In the genomic region with DNA sequence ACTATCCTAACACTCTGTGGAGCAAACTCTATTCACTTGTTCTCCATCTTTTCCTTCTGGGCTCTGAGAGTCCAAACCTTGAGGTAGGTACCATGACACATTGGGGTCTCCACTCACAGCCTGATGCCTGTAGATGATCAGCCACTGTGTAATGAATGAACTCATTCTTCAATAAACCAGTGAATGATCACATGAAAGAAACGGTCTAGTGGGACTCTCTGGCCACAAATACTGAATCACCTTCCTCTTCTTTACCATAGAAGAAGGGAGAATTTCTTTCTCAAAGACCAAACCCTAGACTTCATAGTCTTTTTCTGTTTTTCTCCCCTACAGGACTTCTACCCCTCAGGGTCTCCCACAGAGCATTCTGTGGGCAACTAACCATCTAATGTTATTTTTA, we compare ENCODE assay signal across 11 cellular contexts. TPM values are rescaled to one million over a fixed set of nuclear protein-coding genes. Genes with fewer than 3 reads are reported as not detected.
DNase-seq lines count a peak whose midpoint lies in the region; ATAC-seq, FAIRE-seq and TF ChIP-seq lines count a peak whose summit lies in the region.
"Had no signal": no experiment of that assay in that cellular context is flagged by ENCODE, and none has a peak within 500 bp of the region (broad histone marks: within the 10 kb centered on the region; RNA-seq: fewer than 3 reads in every experiment).

No MANE protein-coding gene starts in this region.

- no peak overlapping the region for H3K27ac Mint-ChIP-seq in effector memory CD8-positive, alpha-beta T cell

- dilution Hi-C loops in endothelial cell of umbilical vein (cut with MboI; ENCODE audit: extremely low pct_ligation_motif_present, low sequenced_read_pairs) = loop anchor here (25.0 kb wide), 1 partner anchor 95 kb away; no protein-coding TSS in a partner anchor

- H4K20me1 ChIP-seq in endothelial cell of umbilical vein (replicated peaks; ENCODE audit: control insufficient read depth, extremely low read depth, insufficient read depth, low read length) = no peaks in the 10 kb centered on the region

- H3K4me1 ChIP-seq in endothelial cell of umbilical vein (ENCODE audit: control insufficient read depth, extremely low read depth, insufficient read depth, low read length) = no peaks in the 10 kb centered on the region
- H3K4me1 ChIP-seq in tibial nerve = peaks cover 0 to 5% (median 0%) of the 10 kb centered on the region in 4 donors
- H3K4me1 ChIP-seq in body of pancreas = no peaks in the 10 kb centered on the region
- no peaks in the 10 kb centered on the region for H3K4me1 ChIP-seq in HAP-1
- H3K4me1 ChIP-seq: SJSA1, uterus had no signal

- no peaks in the 10 kb centered on the region for H3K79me2 ChIP-seq in endothelial cell of umbilical vein (ENCODE audit: control insufficient read depth, insufficient read depth, low read length)

- WGBS in tibial nerve, 2 donors = 32 to 47% methylated on average over 1 of the region's 1 CpG
- 48 to 63% methylated on average over 1 of the region's 1 CpG for WGBS in body of pancreas, 2 donors

- no peak overlapping the region for H3K9ac ChIP-seq in endothelial cell of umbilical vein (replicated peaks; ENCODE audit: extremely low read depth, insufficient read depth, low read length)

- H3K9me3 ChIP-seq in endothelial cell of umbilical vein (replicated peaks; ENCODE audit: control insufficient read depth, insufficient read depth, low read length) = peaks cover 5% of the 10 kb centered on the region
- H3K9me3 ChIP-seq in tibial nerve = peaks cover 0 to 29% (median 4%) of the 10 kb centered on the region in 4 donors
- peaks cover 0 to 13% (median 0%) of the 10 kb centered on the region in 3 donors for H3K9me3 ChIP-seq in body of pancreas
- H3K9me3 ChIP-seq in HAP-1 = no peaks in the 10 kb centered on the region
- H3K9me3 ChIP-seq: uterus had no signal

- no peaks in the 10 kb centered on the region for H3K27me3 Mint-ChIP-seq in effector memory CD8-positive, alpha-beta T cell

- POLR2A ChIA-PET in endothelial cell of umbilical vein (lab: Charles Lee) = no interaction called here

- peaks cover 3% of the 10 kb centered on the region for H3K36me3 Mint-ChIP-seq in effector memory CD8-positive, alpha-beta T cell (ENCODE audit: insufficient read depth)

- H3K36me3 ChIP-seq in endothelial cell of umbilical vein (ENCODE audit: control insufficient read depth in 2 of 2, extremely low read depth in 1 of 2, insufficient read depth in 2 of 2, low read length in 2 of 2) (no peaks in the 10 kb centered on the region), tibial nerve (peaks cover 0 to 12% (median 0%) of the 10 kb centered on the region in 3 donors), body of pancreas (replicated peaks in 1 of 2; ENCODE audit: insufficient read depth in 1 of 2, low read depth in 2 of 2) (no peaks in the 10 kb centered on the region), HAP-1 (replicated peaks) (no peaks in the 10 kb centered on the region)
- H3K36me3 ChIP-seq: SJSA1, uterus had no signal

- H3K27me3 ChIP-seq in endothelial cell of umbilical vein (ENCODE audit: control insufficient read depth in 2 of 2, insufficient read depth in 2 of 2, low read length in 2 of 2) (no peaks in the 10 kb centered on the region), tibial nerve (no peaks in the 10 kb centered on the region), body of pancreas (no peaks in the 10 kb centered on the region), HAP-1 (ENCODE audit: low read depth) (no peaks in the 10 kb centered on the region)
- H3K27me3 ChIP-seq: ascending aorta, SJSA1, uterus had no signal

- no peak overlapping the region for H3K4me3 ChIP-seq in endothelial cell of umbilical vein (replicated peaks in 1 of 3; ENCODE audit: insufficient read depth in 1 of 3, low read depth in 1 of 3, low read length in 3 of 3)
- no peak overlapping the region for H3K4me3 ChIP-seq in tibial nerve
- no peak overlapping the region for H3K4me3 ChIP-seq in body of pancreas
- H3K4me3 ChIP-seq in HAP-1 = no peak overlapping the region
- H3K4me3 ChIP-seq: ascending aorta, SJSA1, uterus had no signal

- ATAC-seq in GM18858 (IDR thresholded peaks at IDR 0.05; ENCODE audit: unreplicated experiment) (peak; percentile 15), GM21723 (IDR thresholded peaks at IDR 0.05; ENCODE audit: unreplicated experiment) (peak; percentile 29), body of pancreas (no peak)
- no peak for ATAC-seq in effector memory CD8-positive, alpha-beta T cell (replicated peaks)

- TF ChIP-seq POLR2A in endothelial cell of umbilical vein (IDR thresholded peaks at IDR 0.05; ENCODE audit: low read depth, low read length) (no peak), tibial nerve (IDR thresholded peaks at IDR 0.05) (no peak), body of pancreas (IDR thresholded peaks at IDR 0.05) (no peak)

- H3K9me3 Mint-ChIP-seq in effector memory CD8-positive, alpha-beta T cell = peaks cover 11 to 15% of the 10 kb centered on the region in 2 donors

- intact Hi-C loops in endothelial cell of umbilical vein (cut with micrococcal nuclease) (no loop called here), body of pancreas (cut with DNase I) (loop anchor here (5.0 kb wide), 1 partner anchor 90 kb away; no protein-coding TSS in a partner anchor)

- TF ChIP-seq EP300 in tibial nerve (IDR thresholded peaks at IDR 0.05) = no peak

- H3K9me1 ChIP-seq in endothelial cell of umbilical vein (replicated peaks; ENCODE audit: control insufficient read depth, extremely low read depth, insufficient read depth, low read length) = no peaks in the 10 kb centered on the region

- no peaks in the 10 kb centered on the region for H3K4me1 Mint-ChIP-seq in effector memory CD8-positive, alpha-beta T cell (ENCODE audit: low read depth in 2 of 2)

- BruUV-seq in endothelial cell of umbilical vein (replicated peaks; lab: Mats Ljungman, UMichigan) = no TSS peak

- TF ChIP-seq CTCF in endothelial cell of umbilical vein (IDR thresholded peaks at IDR 0.05; ENCODE audit: extremely low read depth in 1 of 2, insufficient read depth in 1 of 2, low read depth in 1 of 2, low read length in 2 of 2) (no peak), tibial nerve (IDR thresholded peaks at IDR 0.05) (no peak), body of pancreas (IDR thresholded peaks at IDR 0.05) (no peak)

- in situ Hi-C loops in HAP-1 (cut with MboI; ENCODE audit: low sequenced_read_pairs) = no loop called here

- H2AFZ ChIP-seq in endothelial cell of umbilical vein (ENCODE audit: low read depth, low read length) = no peak overlapping the region

- DNase-seq in HK-2 (ENCODE audit: unreplicated experiment) (peak; percentile 33), endothelial cell of umbilical vein (ENCODE audit: low read depth, low spot score) (no peak), tibial nerve (ENCODE audit: low spot score in 2 of 2) (no peak), body of pancreas (no peak), HAP-1 (ENCODE audit: low spot score in 2 of 2) (no peak)
- DNase-seq in effector memory CD8-positive, alpha-beta T cell = no peak

- H3K27ac ChIP-seq in endothelial cell of umbilical vein (ENCODE audit: insufficient read depth, low read depth, low read length) = no peak overlapping the region
- peak overlapping the region in 1 of 4 donors; percentile 5 for H3K27ac ChIP-seq in tibial nerve
- peak overlapping the region in 1 of 4 donors; percentile 38 for H3K27ac ChIP-seq in body of pancreas
- H3K27ac ChIP-seq: ascending aorta, SJSA1, uterus had no signal

- H3K4me2 ChIP-seq in endothelial cell of umbilical vein (ENCODE audit: insufficient read depth, low read length) = no peak overlapping the region

- peak; percentile 26 for FAIRE-seq in endothelial cell of umbilical vein (lab: Jason Lieb, UNC)

- CTCF ChIA-PET in endothelial cell of umbilical vein (lab: Charles Lee) = no interaction called here

- H3K4me3 Mint-ChIP-seq in effector memory CD8-positive, alpha-beta T cell = no peak overlapping the region

TF ChIP-seq in endothelial cell of umbilical vein, 7 proteins besides CTCF, POLR2A, EP300 and RAD21:
- no peak for TF ChIP-seq MAX (IDR thresholded peaks at IDR 0.05; ENCODE audit: insufficient read depth, insufficient read length)
- TF ChIP-seq EZH2 (IDR thresholded peaks at IDR 0.05; ENCODE audit: borderline replicate concordance, low read depth, low read length, severe bottlenecking) = no peak
- TF ChIP-seq MYC (IDR thresholded peaks at IDR 0.05; ENCODE audit: low read depth, low read length) = no peak
- no peak for TF ChIP-seq FOS (IDR thresholded peaks at IDR 0.05; ENCODE audit: borderline replicate concordance, insufficient read depth, low read length)
- TF ChIP-seq POLR2AphosphoS5 (IDR thresholded peaks at IDR 0.05; ENCODE audit: insufficient read depth, low read depth, low read length) = no peak
- TF ChIP-seq GATA2 (IDR thresholded peaks at IDR 0.05; ENCODE audit: insufficient read depth, insufficient read length, low read depth, low read length) = no peak
- TF ChIP-seq JUN (IDR thresholded peaks at IDR 0.05; ENCODE audit: borderline replicate concordance, insufficient read depth, insufficient read length, low read depth) = no peak

RNA-seq across cellular contexts. Expression of gene ABHD2, which starts 20.5 kb away (rescaled TPM):
- 52.3 and 62.2 TPM in 2 replicates for total RNA-seq in endothelial cell of umbilical vein
- polyA plus RNA-seq in endothelial cell of umbilical vein = 14.0 and 16.3 TPM in 2 replicates
- 18.3 and 22.4 TPM in 2 replicates for polyA plus RNA-seq in endothelial cell of umbilical vein (2011; cell fraction: cytosol; rRNA removed)
- polyA plus RNA-seq in endothelial cell of umbilical vein (2011; cell fraction: nucleus; rRNA removed) = 19.6 and 20.8 TPM in 2 replicates
- 20.9 and 27.4 TPM in 2 replicates for polyA plus RNA-seq in endothelial cell of umbilical vein (2012)
- polyA minus RNA-seq in endothelial cell of umbilical vein = 139 and 168 TPM in 2 replicates
- 22.2 TPM for polyA minus RNA-seq in endothelial cell of umbilical vein (2011; cell fraction: cytosol; rRNA and poly(A)+ RNA removed)
- 32.8 and 59.9 TPM in 2 replicates for polyA minus RNA-seq in endothelial cell of umbilical vein (2011; cell fraction: nucleus; rRNA and poly(A)+ RNA removed)
- 10 to 100 TPM; 29.7 to 48.1 (median 35.9) TPM for total RNA-seq in tibial nerve
- 100 to 1,000 TPM in 1 of 2 donors, 10 to 100 TPM in 1; 50.8 to 136 TPM for total RNA-seq in body of pancreas

Comparison
In these comparisons a context has a peak if more than half of its experiments do, and no peak if none do; other contexts are left out.
1. ATAC-seq: peak in GM18858 (single experiment) and GM21723 (single experiment); none in effector memory CD8-positive, alpha-beta T cell (single experiment) and body of pancreas (single experiment).